In the genomic region with DNA sequence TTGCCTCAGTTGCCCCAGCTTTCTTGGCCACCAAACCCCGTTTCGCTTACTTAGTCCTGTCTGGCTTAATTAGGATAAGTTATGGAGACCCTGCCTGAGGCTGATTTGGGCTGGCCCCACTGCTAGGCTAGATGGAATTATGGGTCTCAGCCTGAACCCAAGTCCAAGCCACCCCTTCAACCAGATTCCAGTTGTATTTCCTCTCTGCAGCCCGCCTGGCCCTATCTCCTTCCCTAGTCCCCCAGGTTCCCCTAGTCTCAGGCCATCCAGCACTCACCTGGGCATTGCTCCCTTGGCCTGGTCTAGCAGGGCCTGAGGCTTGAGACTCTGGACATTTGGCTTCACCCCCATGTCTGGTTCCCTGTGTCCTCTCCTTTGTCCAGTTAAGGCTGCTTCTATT, we compare ENCODE assay signal across 26 cellular contexts.
DNase-seq lines count a peak whose midpoint lies in the region; ATAC-seq and TF ChIP-seq lines count a peak whose summit lies in the region.
"Had no signal": no experiment of that assay in that cellular context is flagged by ENCODE, and none has a peak within 500 bp of the region (broad histone marks: within the 10 kb centered on the region; RNA-seq: fewer than 3 reads in every experiment).

No MANE protein-coding gene starts in this region.

- H3K27ac ChIP-seq in Panc1 (ENCODE audit: low read length) (peak overlapping the region; percentile 6; the same call in 1 of the 2 replicates), dorsolateral prefrontal cortex (peak overlapping the region in 57 of 59 donors; percentile 58 to 100 (median 99)), gastrocnemius medialis (peak overlapping the region; percentile 3 to 85 (median 80)), urinary bladder (ENCODE audit: low read depth) (peak overlapping the region; percentile 30)
- H3K27ac ChIP-seq in effector memory CD4-positive, alpha-beta T cell (ENCODE audit: insufficient read depth, low read length, poor library complexity, severe bottlenecking) = no peak overlapping the region
- H3K27ac ChIP-seq: WERI-Rb-1 had no signal

- H3K4me1 ChIP-seq in Panc1 (ENCODE audit: control insufficient read depth, insufficient read depth, low read length) (peaks cover 71% of the 10 kb centered on the region), gastrocnemius medialis (peaks cover 67 to 79% of the 10 kb centered on the region in 2 donors), urinary bladder (ENCODE audit: insufficient read depth) (no peaks in the 10 kb centered on the region)
- H3K4me1 ChIP-seq in effector memory CD4-positive, alpha-beta T cell (ENCODE audit: control insufficient read depth, insufficient read depth, low read length, poor library complexity, severe bottlenecking) = no peaks in the 10 kb centered on the region

- intact Hi-C loops in Panc1 (cut with micrococcal nuclease; ENCODE audit: unreplicated experiment) (no loop called here), dorsolateral prefrontal cortex (cut with DNase I) (no loop called here), gastrocnemius medialis (cut with DNase I; ENCODE audit: low total_unique reads) (loop anchor here (2.0 kb wide), 1 partner anchor 22 kb away; no protein-coding TSS in a partner anchor)

- POLR2A ChIA-PET in Panc1 (lab: Charles Lee) = no interaction called here

- no peaks in the 10 kb centered on the region for H3K9me3 ChIP-seq in Panc1 (ENCODE audit: control insufficient read depth, insufficient read depth, low read depth, low read length)
- no peaks in the 10 kb centered on the region for H3K9me3 ChIP-seq in gastrocnemius medialis
- H3K9me3 ChIP-seq in effector memory CD4-positive, alpha-beta T cell (ENCODE audit: control insufficient read depth, low read length) = no peaks in the 10 kb centered on the region
- H3K9me3 ChIP-seq: heart left ventricle, left lung, MG63, mucosa of descending colon had no signal

- TF ChIP-seq POLR2A in gastrocnemius medialis (IDR thresholded peaks at IDR 0.05) = no peak

- no peak overlapping the region for H3K4me3 ChIP-seq in Panc1 (ENCODE audit: low read depth in 2 of 2, low read length in 2 of 2)
- H3K4me3 ChIP-seq in dorsolateral prefrontal cortex = no peak overlapping the region
- no peak overlapping the region for H3K4me3 ChIP-seq in gastrocnemius medialis
- no peak overlapping the region for H3K4me3 ChIP-seq in urinary bladder (ENCODE audit: low read depth, low read length)
- no peak overlapping the region for H3K4me3 ChIP-seq in effector memory CD4-positive, alpha-beta T cell (ENCODE audit: insufficient read depth, low read depth, low read length, poor library complexity, severe bottlenecking)
- H3K4me3 ChIP-seq: coronary artery, heart left ventricle, left lung, MG63, mucosa of descending colon had no signal

- H3K27me3 ChIP-seq in Panc1 (ENCODE audit: control insufficient read depth, insufficient read depth, low read length) (no peaks in the 10 kb centered on the region), dorsolateral prefrontal cortex (no peaks in the 10 kb centered on the region), gastrocnemius medialis (no peaks in the 10 kb centered on the region)
- no peaks in the 10 kb centered on the region for H3K27me3 ChIP-seq in effector memory CD4-positive, alpha-beta T cell (replicated peaks; ENCODE audit: control insufficient read depth, insufficient read depth, low read length, poor library complexity, severe bottlenecking)
- H3K27me3 ChIP-seq: heart left ventricle, left lung, MG63 had no signal

- TF ChIP-seq CTCF in Panc1 (IDR thresholded peaks at IDR 0.05) = no peak
- TF ChIP-seq CTCF in dorsolateral prefrontal cortex (IDR thresholded peaks at IDR 0.05 in 54 of 56, conservative IDR thresholded peaks at IDR 0.05 in 2 of 56; ENCODE audit: low read depth in 1 of 56, partially characterized antibody in 56 of 56) = no peak
- no peak for TF ChIP-seq CTCF in gastrocnemius medialis (IDR thresholded peaks at IDR 0.05 in 4 of 5, conservative IDR thresholded peaks at IDR 0.05 in 1 of 5)

- no TSS peak for BruUV-seq in Panc1 (replicated peaks; lab: Mats Ljungman, UMichigan)

- no peaks in the 10 kb centered on the region for H3K36me3 ChIP-seq in Panc1 (ENCODE audit: control insufficient read depth, insufficient read depth, low read length)
- H3K36me3 ChIP-seq in gastrocnemius medialis = no peaks in the 10 kb centered on the region
- no peaks in the 10 kb centered on the region for H3K36me3 ChIP-seq in urinary bladder (ENCODE audit: insufficient read depth)
- no peaks in the 10 kb centered on the region for H3K36me3 ChIP-seq in effector memory CD4-positive, alpha-beta T cell (ENCODE audit: control insufficient read depth, insufficient read depth, low read length)

- DNase-seq in Panc1 (ENCODE audit: low read depth, low spot score) (no peak), dorsolateral prefrontal cortex (peak in 1 of 10 donors; percentile 34), gastrocnemius medialis (no peak)
- DNase-seq in effector memory CD4-positive, alpha-beta T cell = no peak
- DNase-seq: activated CD4-positive, alpha-beta T cell treated with anti-CD3 and anti-CD28 coated beads, Interleukin-2, amount 10 ng/mL, durations not matched to agents 7 days and 5 days; activated naive CD8-positive, alpha-beta T cell treated with anti-CD3 and anti-CD28 coated beads, Interleukin-2, amount 10 ng/mL, durations not matched to agents 7 days and 5 days; CD8-positive, alpha-beta memory T cell; DMS153; H9; immature natural killer cell; left lung; MG63; mucosa of descending colon; NCI-H1417 treated with DMSO at 0.1 percent for 48 hours; NCI-H524 treated with DMSO at 0.1 percent for 48 hours; nephron progenitor cell; small intestine; stimulated activated CD4-positive, alpha-beta T cell treated with anti-CD3 and anti-CD28 coated beads, Interleukin-2, amount 100 ng/mL, for 48 hours; stimulated activated naive CD4-positive, alpha-beta T cell treated with Interleukin-2 at 50 U/mL for 16 hours; WERI-Rb-1 had no signal

- in situ Hi-C loops in Panc1 (cut with HindIII; ENCODE audit: low pct_unique_long_range_greater_than_20kb, low sequenced_read_pairs) = loop anchor here (5.0 to 10.0 kb wide), 2 partner anchors 35 to 58 kb away; no protein-coding TSS in a partner anchor
- in situ Hi-C loops in gastrocnemius medialis (cut with MboI; ENCODE audit: low sequenced_read_pairs in 4 of 4) = loop anchor here in 1 of 4 donors (10.0 kb wide), 1 partner anchor 68 kb away; no protein-coding TSS in a partner anchor

- CTCF ChIA-PET in Panc1 (lab: Charles Lee) = no interaction called here

- no peak for ATAC-seq in Panc1
- no peak for ATAC-seq in gastrocnemius medialis
- ATAC-seq in GM18909 (IDR thresholded peaks at IDR 0.05; ENCODE audit: poor library complexity, unreplicated experiment) = no peak
- ATAC-seq in HG03095 (IDR thresholded peaks at IDR 0.05; ENCODE audit: unreplicated experiment) = no peak
- ATAC-seq: heart left ventricle, left lung, mucosa of descending colon, SK-N-SH treated with all-trans-retinoic acid at 6 μM for 48 hours had no signal

- WGBS in urinary bladder = 97% methylated on average over 3 of the region's 3 CpGs
